Comparison of ENCODE assay signal across 8 cellular contexts in genomic region chr11:65095974-65096806, GRCh38. TPM values are rescaled to one million over a fixed set of nuclear protein-coding genes. Genes with fewer than 3 reads are reported as not detected.
DNase-seq lines count a peak whose midpoint lies in the region; ATAC-seq and TF ChIP-seq lines count a peak whose summit lies in the region.

TSS of gene VPS51 (plus strand) at chr11:65096214. CDS start at chr11:65096251, 37 bp downstream.

- H3K27ac ChIP-seq in OCI-LY7 (ENCODE audit: low read depth, low read length, poor library complexity, severe bottlenecking) = peak within 1 kb of the TSS; percentile 68

- peak within 1 kb of the TSS; percentile 86 for H3K4me3 Mint-ChIP-seq in Caco-2 (ENCODE audit: unreplicated experiment)

- H3K27me3 ChIP-seq in Caco-2 (replicated peaks; ENCODE audit: control insufficient read depth, insufficient read depth, low read length) = no peaks in the 10 kb centered on the region

- H3K9me3 ChIP-seq in Caco-2 (no peaks in the 10 kb centered on the region), OCI-LY7 (ENCODE audit: low read length) (no peaks in the 10 kb centered on the region)

- 0 out of 2 replicates have a peak, but pooled peaks cover 2% of the 10 kb centered on the region for H3K36me3 ChIP-seq in Caco-2 (ENCODE audit: control insufficient read depth, insufficient read depth, low read length)
- H3K36me3 ChIP-seq in OCI-LY7 (ENCODE audit: insufficient read depth, low read length) = peaks cover 35% of the 10 kb centered on the region

- peaks cover 14% of the 10 kb centered on the region for H3K36me3 Mint-ChIP-seq in Caco-2 (ENCODE audit: insufficient read depth, unreplicated experiment)

- H3K4me2 ChIP-seq in OCI-LY7 (ENCODE audit: low read length) = peak within 1 kb of the TSS; percentile 91

- POLR2A ChIA-PET in Caco-2 (lab: Charles Lee) (interaction anchor here (0.5 to 0.9 kb wide), 3 partner anchors 16 to 80 kb away, joined by 3 to 5 read pairs (median 4); partner anchors contain the start of gene TM7SF2), OCI-LY7 (lab: Charles Lee) (interaction anchor here (0.8 to 1.5 kb wide), 4 partner anchors 11 to 50 kb away, joined by 4 read pairs; no protein-coding TSS in a partner anchor)

- CTCF ChIA-PET in Caco-2 (lab: Charles Lee) = interaction anchor here (0.7 to 2.6 kb wide), 4 partner anchors 14 to 311 kb away, joined by 4 to 10 read pairs (median 8); partner anchors contain the start of genes TM7SF2 and ZNHIT2
- CTCF ChIA-PET in OCI-LY7 (lab: Charles Lee; ENCODE audit: unreplicated experiment) = no interaction called here

- H4K20me1 ChIP-seq in OCI-LY7 (ENCODE audit: insufficient read depth, low read length) = peaks cover 6% of the 10 kb centered on the region; the same call in 1 of the 2 replicates

- H3K4me1 ChIP-seq in Caco-2 = peaks cover 10% of the 10 kb centered on the region
- peaks cover 16% of the 10 kb centered on the region for H3K4me1 ChIP-seq in OCI-LY7 (ENCODE audit: insufficient read depth, low read length, poor library complexity, severe bottlenecking)

- DNase-seq in Caco-2 = peak; percentile 92 to 93
- DNase-seq in HuH-7 (ENCODE audit: low spot score) = peak; percentile 92
- DNase-seq in OCI-LY7 (ENCODE audit: low spot score) = peak; percentile 94
- peak; percentile 68 for DNase-seq in activated T-cell treated with anti-CD3 and anti-CD28 coated beads for 1 hour (ENCODE audit: low read depth)
- DNase-seq in epidermal melanocyte (ENCODE audit: insufficient read length, low spot score) = peak; percentile 88
- peak; percentile 78 for DNase-seq in middle frontal gyrus (ENCODE audit: extremely low spot score, low spot score)
- peak; percentile 62 to 69 for DNase-seq in stimulated activated CD8-positive, alpha-beta memory T cell treated with anti-CD3 and anti-CD28 coated beads, Interleukin-2, amount 100 ng/mL, for 1 hour (ENCODE audit: low read depth in 2 of 2)

- H3K4me1 Mint-ChIP-seq in Caco-2 (ENCODE audit: low read depth, unreplicated experiment) = peaks cover 12% of the 10 kb centered on the region

- H2AFZ ChIP-seq in OCI-LY7 (ENCODE audit: low read length) = peak within 1 kb of the TSS; percentile 94

- peaks cover 27% of the 10 kb centered on the region for H3K79me2 ChIP-seq in OCI-LY7 (ENCODE audit: insufficient read depth, low read depth, low read length)

- no peaks in the 10 kb centered on the region for H3K9me3 Mint-ChIP-seq in Caco-2 (ENCODE audit: unreplicated experiment)

- no peak for TF ChIP-seq CTCF in Caco-2 (IDR thresholded peaks at IDR 0.05; ENCODE audit: insufficient read depth in 1 of 2, low read depth in 1 of 2, low read length in 1 of 2, severe bottlenecking in 1 of 2, unreplicated experiment in 1 of 2)
- no peak for TF ChIP-seq CTCF in OCI-LY7 (conservative IDR thresholded peaks at IDR 0.05; ENCODE audit: low read length)

- H3K4me3 ChIP-seq in Caco-2 (ENCODE audit: low read depth, low read length) (peak within 1 kb of the TSS; percentile 56), OCI-LY7 (ENCODE audit: low read depth, low read length, poor library complexity, severe bottlenecking) (peak within 1 kb of the TSS; percentile 78)

- peak within 1 kb of the TSS; percentile 90 for H3K27ac Mint-ChIP-seq in Caco-2 (ENCODE audit: unreplicated experiment)

- no peaks in the 10 kb centered on the region for H3K27me3 Mint-ChIP-seq in Caco-2 (ENCODE audit: insufficient read depth, unreplicated experiment)

- peak; percentile 78 for ATAC-seq in GM21423 (IDR thresholded peaks at IDR 0.05; ENCODE audit: unreplicated experiment)

- intact Hi-C loops in Caco-2 (cut with micrococcal nuclease; ENCODE audit: unreplicated experiment) = loop anchor here (1.0 kb wide), 2 partner anchors 14 to 21 kb away; partner anchors contain the start of gene ZNHIT2
- intact Hi-C loops in OCI-LY7 (cut with micrococcal nuclease; ENCODE audit: unreplicated experiment) = loop anchor here (1.0 kb wide), 1 partner anchor 56 kb away; no protein-coding TSS in a partner anchor

- TSS peak; percentile 89 for BruUV-seq in Caco-2 (replicated peaks; lab: Mats Ljungman, UMichigan)
- BruUV-seq in OCI-LY7 (replicated peaks; lab: Mats Ljungman, UMichigan) = no TSS peak

- no peaks in the 10 kb centered on the region for H3K9me2 ChIP-seq in OCI-LY7 (ENCODE audit: insufficient read depth, low read length)

RNA-seq across cellular contexts. Expression of gene VPS51, which starts in this region (rescaled TPM):
- 147 and 158 TPM in 2 replicates for total RNA-seq in Caco-2 (2022)
- 214 and 221 TPM in 2 replicates for total RNA-seq in OCI-LY7 (2014; rRNA removed; shearing (Covaris generic))
- 119 and 146 TPM in 2 replicates for total RNA-seq in OCI-LY7 (2022)

Comparison
In these comparisons a context has a peak if more than half of its experiments do, and no peak if none do; other contexts are left out.
1. Peak in every context shown above with its lines: DNase-seq, ATAC-seq, H3K4me3 ChIP-seq and H3K27ac ChIP-seq.